ENCODE assay signal across 1 cellular context in genomic region chr17:37386462-37386861, GRCh38.
TF ChIP-seq lines count a peak whose summit lies in the region.

No MANE protein-coding gene starts in this region.

TF ChIP-seq in HEK293, 187 proteins besides CTCF, POLR2A, EP300 and RAD21:
- TF ChIP-seq PRDM10 (tag by site-specific recombination; IDR thresholded peaks at IDR 0.05) (peak; percentile 76), ZEB2 (tag by site-specific recombination; IDR thresholded peaks at IDR 0.05) (peak; percentile 63; the same call in 1 of the 2 replicates), ZNF600 (tag by site-specific recombination; IDR thresholded peaks at IDR 0.05) (no peak), PATZ1 (tag by site-specific recombination; IDR thresholded peaks at IDR 0.05) (0 out of 2 replicates have a peak, but pooled peaks have one; percentile 25), PRDM6 (tag by site-specific recombination; IDR thresholded peaks at IDR 0.05) (peak; percentile 84)
